8 cellular contexts compared by ENCODE assay signal in genomic region chr14:21098892-21099595, GRCh38. TPM values are rescaled to one million over a fixed set of nuclear protein-coding genes. Genes with fewer than 3 reads are reported as not detected.
DNase-seq lines count a peak whose midpoint lies in the region; ATAC-seq and TF ChIP-seq lines count a peak whose summit lies in the region.

No MANE protein-coding gene starts in this region.

- no peak for TF ChIP-seq CTCF in SK-N-SH (IDR thresholded peaks at IDR 0.05)
- TF ChIP-seq CTCF in activated B cell treated with CpG ODN at 0.5 μM for 24 hours (IDR thresholded peaks at IDR 0.05), result no peak

- H3K27ac ChIP-seq in SK-N-SH (ENCODE audit: low read depth in 2 of 2, low read length in 1 of 2) (peak overlapping the region; percentile 24 to 94; a peak in 3 of 4 replicates), iPS-18a (ENCODE audit: low read length) (peak overlapping the region; percentile 36), stomach smooth muscle (ENCODE audit: low read length) (peak overlapping the region; percentile 85)

- TF ChIP-seq EP300 in SK-N-SH (IDR thresholded peaks at IDR 0.05; ENCODE audit: borderline replicate concordance in 1 of 2, low read depth in 1 of 2, low read length in 1 of 2), result no peak

- H3K36me3 ChIP-seq in SK-N-SH (replicated peaks in 1 of 2; ENCODE audit: control insufficient read depth in 1 of 2, insufficient read depth in 2 of 2, low read length in 1 of 2), result no peaks in the 10 kb centered on the region
- H3K36me3 ChIP-seq in iPS-18a (ENCODE audit: control insufficient read depth, low read depth, low read length), result no peaks in the 10 kb centered on the region
- H3K36me3 ChIP-seq in stomach smooth muscle (ENCODE audit: control insufficient read depth in 2 of 2, insufficient read depth in 2 of 2, low read length in 2 of 2), result no peaks in the 10 kb centered on the region

- ATAC-seq in SK-N-SH treated with all-trans-retinoic acid at 6 μM for 48 hours (no peak), activated B cell treated with CpG ODN at 0.5 μM for 24 hours (ENCODE audit: low read depth) (no peak), GM18858 (IDR thresholded peaks at IDR 0.05; ENCODE audit: unreplicated experiment) (no peak)

- POLR2A ChIA-PET in SK-N-SH (lab: Yijun Ruan, JAX), result interaction anchor here (1.0 to 3.9 kb wide), 2 partner anchors 28 to 98 kb away, joined by 4 to 19 read pairs; partner anchors contain the start of gene ARHGEF40
- POLR2A ChIA-PET in activated B cell treated with CpG ODN at 0.5 μM for 24 hours (lab: Charles Lee), result no interaction called here

- peaks cover 16% of the 10 kb centered on the region for H3K4me1 Mint-ChIP-seq in activated B cell treated with CpG ODN at 0.5 μM for 24 hours

- no peaks in the 10 kb centered on the region for H3K9me3 Mint-ChIP-seq in activated B cell treated with CpG ODN at 0.5 μM for 24 hours

- CTCF ChIA-PET in SK-N-SH (lab: Yijun Ruan, JAX), result interaction anchor here (1.1 to 20.5 kb wide), 8 partner anchors 14 to 83 kb away, joined by 3 to 555 read pairs (median 6); partner anchors contain the start of genes ARHGEF40 and NDRG2
- CTCF ChIA-PET in activated B cell treated with CpG ODN at 0.5 μM for 24 hours (lab: Charles Lee), result interaction anchor here (1.2 to 14.7 kb wide), 2 partner anchors 28 to 83 kb away, joined by 3 to 257 read pairs; no protein-coding TSS in a partner anchor

- H2AFZ ChIP-seq in SK-N-SH (ENCODE audit: low read depth), result peak overlapping the region; percentile 89

- H3K4me3 ChIP-seq in SK-N-SH (ENCODE audit: low read depth in 2 of 2, low read length in 1 of 2), result peak overlapping the region; percentile 68 to 76
- peak overlapping the region; percentile 90 for H3K4me3 ChIP-seq in iPS-18a (ENCODE audit: low read length)
- H3K4me3 ChIP-seq in stomach smooth muscle (ENCODE audit: low read length in 2 of 2), result peak overlapping the region; percentile 72 to 88

- peak overlapping the region; percentile 75 for H3K4me2 ChIP-seq in SK-N-SH

- H3K79me2 ChIP-seq in SK-N-SH (ENCODE audit: insufficient read depth), result no peaks in the 10 kb centered on the region

- peak overlapping the region; percentile 68 for H3K9ac ChIP-seq in SK-N-SH
- peak overlapping the region; percentile 83 for H3K9ac ChIP-seq in iPS-18a (ENCODE audit: low read length)
- H3K9ac ChIP-seq in stomach smooth muscle (ENCODE audit: low read length in 2 of 2), result peak overlapping the region; percentile 78 to 89

- no peaks in the 10 kb centered on the region for H3K36me3 Mint-ChIP-seq in activated B cell treated with CpG ODN at 0.5 μM for 24 hours (ENCODE audit: low read depth)

- intact Hi-C loops in activated B cell treated with CpG ODN at 0.5 μM for 24 hours (cut with micrococcal nuclease), result no loop called here

- no peaks in the 10 kb centered on the region for H3K9me3 ChIP-seq in SK-N-SH
- H3K9me3 ChIP-seq in iPS-18a (ENCODE audit: control insufficient read depth, low read depth, low read length), result no peaks in the 10 kb centered on the region
- H3K9me3 ChIP-seq in stomach smooth muscle (ENCODE audit: control insufficient read depth in 2 of 2, low read length in 2 of 2), result no peaks in the 10 kb centered on the region

- H3K27me3 ChIP-seq in SK-N-SH (ENCODE audit: insufficient read depth) (no peaks in the 10 kb centered on the region), iPS-18a (ENCODE audit: control insufficient read depth, insufficient read depth, low read length) (no peaks in the 10 kb centered on the region), stomach smooth muscle (ENCODE audit: control insufficient read depth in 1 of 2, insufficient read depth in 2 of 2, low read length in 2 of 2) (no peaks in the 10 kb centered on the region)

- H3K9me2 ChIP-seq in SK-N-SH, result no peaks in the 10 kb centered on the region

- peaks cover 38% of the 10 kb centered on the region for H3F3A ChIP-seq in SK-N-SH (replicated peaks; ENCODE audit: insufficient read depth)

- peaks cover 6% of the 10 kb centered on the region; the same call in 1 of the 2 replicates for H4K20me1 ChIP-seq in SK-N-SH (ENCODE audit: insufficient read depth)

- H3K27ac Mint-ChIP-seq in activated B cell treated with CpG ODN at 0.5 μM for 24 hours, result no peak overlapping the region

- in situ Hi-C loops in KBM-7 (cut with MboI; ENCODE audit: low pct_unique_long_range_greater_than_20kb, low sequenced_read_pairs), result no loop called here

- DNase-seq in SK-N-SH (peak; percentile 46), activated B cell treated with CpG ODN at 0.5 μM for 24 hours (no peak), kidney tubule cell (ENCODE audit: low spot score) (no peak), KBM-7 (no peak)

- H3K27me3 Mint-ChIP-seq in activated B cell treated with CpG ODN at 0.5 μM for 24 hours, result peaks cover 12% of the 10 kb centered on the region

- peak overlapping the region; percentile 76 for H3K4me3 Mint-ChIP-seq in activated B cell treated with CpG ODN at 0.5 μM for 24 hours

- H3K4me1 ChIP-seq in SK-N-SH (ENCODE audit: control insufficient read depth in 1 of 2, insufficient read depth in 2 of 2, low read depth in 1 of 2, low read length in 1 of 2) (peaks cover 30 to 34% of the 10 kb centered on the region in 2 experiments), iPS-18a (ENCODE audit: control insufficient read depth, low read depth, low read length) (peaks cover 45% of the 10 kb centered on the region), stomach smooth muscle (ENCODE audit: control insufficient read depth, insufficient read depth, low read length) (peaks cover 37% of the 10 kb centered on the region)

- TF ChIP-seq RAD21 in SK-N-SH (IDR thresholded peaks at IDR 0.05; ENCODE audit: low read length), result no peak

- 8% methylated on average over 16 of the region's 16 CpGs for WGBS in SK-N-SH (ENCODE audit: low lambda C conversion rate)

TF ChIP-seq in SK-N-SH, 30 proteins besides CTCF, POLR2A, EP300 and RAD21:
- no peak for TF ChIP-seq RXRA (IDR thresholded peaks at IDR 0.05; ENCODE audit: borderline replicate concordance, low read depth)
- TF ChIP-seq MXI1 (IDR thresholded peaks at IDR 0.05; ENCODE audit: low read depth, low read length), result peak; percentile 38; the same call in 1 of the 2 replicates
- no peak for TF ChIP-seq CHD2 (IDR thresholded peaks at IDR 0.05; ENCODE audit: low read length, partially characterized antibody)

TF ChIP-seq in SK-N-SH treated with all-trans-retinoic acid at 6 μM for 48 hours, 23 proteins besides CTCF, POLR2A, EP300 and RAD21 (continues in another document):
- TF ChIP-seq CREB5 (CRISPR knock-in tag; IDR thresholded peaks at IDR 0.05; ENCODE audit: low read depth) (no peak), CSDC2 (CRISPR knock-in tag; IDR thresholded peaks at IDR 0.05) (no peak), RARB (CRISPR knock-in tag; IDR thresholded peaks at IDR 0.05) (no peak), ESRRG (CRISPR knock-in tag; IDR thresholded peaks at IDR 0.05) (no peak), TOX (CRISPR knock-in tag; IDR thresholded peaks at IDR 0.05; ENCODE audit: borderline replicate concordance) (no peak), ARNTL (CRISPR knock-in tag; IDR thresholded peaks at IDR 0.05; ENCODE audit: borderline replicate concordance, low read depth) (no peak), ZFP30 (CRISPR knock-in tag; IDR thresholded peaks at IDR 0.05) (no peak), GLIS3 (CRISPR knock-in tag; IDR thresholded peaks at IDR 0.05) (no peak), BACH2 (CRISPR knock-in tag; IDR thresholded peaks at IDR 0.05; ENCODE audit: borderline replicate concordance) (no peak), CSRNP3 (CRISPR knock-in tag; IDR thresholded peaks at IDR 0.05) (no peak)

RNA-seq across cellular contexts. Expression of gene ZNF219, which starts 0.6 kb away (rescaled TPM):
- polyA plus RNA-seq in SK-N-SH (2012; rRNA removed), result 22.1 and 24.1 TPM in 2 replicates
- polyA plus RNA-seq in SK-N-SH (2012; cell fraction: cytosol; rRNA removed), result 10.7 and 24.0 TPM in 2 replicates
- polyA plus RNA-seq in SK-N-SH (2012; cell fraction: nucleus; rRNA removed), result 58.1 and 70.5 TPM in 2 replicates
- 1.6 and 2.3 TPM in 2 replicates for total RNA-seq in activated B cell treated with CpG ODN at 0.5 μM for 24 hours

RNA-seq across cellular contexts. Expression of gene TMEM253, which starts 1.8 kb away (rescaled TPM):
- polyA plus RNA-seq in SK-N-SH (2012; rRNA removed), result 0.82 and 0.94 TPM in 2 replicates
- 0.41 and 0.58 TPM in 2 replicates for polyA plus RNA-seq in SK-N-SH (2012; cell fraction: cytosol; rRNA removed)
- 2.0 TPM in 2 replicates for polyA plus RNA-seq in SK-N-SH (2012; cell fraction: nucleus; rRNA removed)
- not detected in 2 replicates for total RNA-seq in activated B cell treated with CpG ODN at 0.5 μM for 24 hours

RNA-seq across cellular contexts. Expression of gene ARHGEF40, which starts 28.9 kb away (rescaled TPM):
- polyA plus RNA-seq in SK-N-SH (2012; rRNA removed), result 58.8 and 64.2 TPM in 2 replicates
- 20.9 and 35.4 TPM in 2 replicates for polyA plus RNA-seq in SK-N-SH (2012; cell fraction: cytosol; rRNA removed)
- 201 and 236 TPM in 2 replicates for polyA plus RNA-seq in SK-N-SH (2012; cell fraction: nucleus; rRNA removed)
- 1.0 and 1.4 TPM in 2 replicates for total RNA-seq in activated B cell treated with CpG ODN at 0.5 μM for 24 hours

RNA-seq across cellular contexts. Expression of gene RNASE8, which starts 41.4 kb away (rescaled TPM):
- not detected in 2 replicates for polyA plus RNA-seq in SK-N-SH (2012; rRNA removed)
- not detected in 2 replicates for polyA plus RNA-seq in SK-N-SH (2012; cell fraction: cytosol; rRNA removed)
- polyA plus RNA-seq in SK-N-SH (2012; cell fraction: nucleus; rRNA removed), result not detected in 2 replicates
- not detected in 2 replicates for total RNA-seq in activated B cell treated with CpG ODN at 0.5 μM for 24 hours

RNA-seq across cellular contexts. Expression of gene OR5AU1, which starts 56.8 kb away (rescaled TPM):
- not detected in 2 replicates for polyA plus RNA-seq in SK-N-SH (2012; rRNA removed)
- not detected in 2 replicates for polyA plus RNA-seq in SK-N-SH (2012; cell fraction: cytosol; rRNA removed)
- not detected in 2 replicates for polyA plus RNA-seq in SK-N-SH (2012; cell fraction: nucleus; rRNA removed)
- total RNA-seq in activated B cell treated with CpG ODN at 0.5 μM for 24 hours, result not detected in 2 replicates
